Comparison of ENCODE assay signal across 8 cellular contexts in the genomic region with DNA sequence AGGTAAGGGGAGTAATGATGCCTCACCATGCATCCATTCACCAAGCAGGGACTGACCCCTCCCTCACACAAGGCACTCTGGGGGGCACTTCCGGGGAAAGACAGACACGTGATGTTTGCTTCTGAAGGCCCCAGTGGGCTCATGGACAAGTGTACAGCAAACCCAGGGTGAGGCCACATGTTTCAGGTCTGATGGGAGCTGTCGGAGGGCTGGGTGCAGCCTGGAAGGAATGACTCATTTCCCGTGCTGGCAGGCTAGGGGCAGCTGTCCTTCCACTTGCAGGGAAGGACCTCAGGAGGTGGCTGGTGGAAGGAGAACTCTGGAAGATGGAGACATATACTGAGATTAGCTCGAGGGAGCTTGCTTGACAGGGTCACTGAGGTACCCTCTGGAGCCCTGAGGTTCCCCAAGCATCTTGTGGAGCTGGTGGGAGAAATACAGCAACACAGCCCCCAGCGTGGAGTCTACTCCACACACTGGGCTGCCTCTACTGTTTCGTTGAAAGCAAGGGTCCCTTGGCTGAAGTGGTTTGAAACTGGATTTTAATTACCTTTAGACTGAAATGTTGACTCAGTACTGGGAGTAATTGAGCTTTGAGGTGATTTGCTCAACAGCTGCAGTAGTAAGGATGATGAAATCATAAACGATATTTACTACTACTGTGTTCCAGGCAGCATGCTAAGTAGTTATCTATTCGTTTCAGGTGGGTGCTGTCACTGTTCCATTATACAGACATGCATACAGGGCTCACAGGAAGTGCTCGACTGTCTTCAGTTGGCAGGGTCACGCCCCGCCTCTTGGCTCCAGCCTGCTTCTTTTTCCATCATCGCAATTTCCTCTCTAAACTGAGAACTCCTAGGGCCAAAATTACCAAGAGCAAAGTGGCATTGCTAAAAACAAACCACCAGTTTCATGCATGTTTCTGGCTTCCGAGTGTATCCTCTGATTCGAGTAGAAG.
A peak's percentile ranks its signal among the peaks of the same experiment; 100 is the strongest.
DNase-seq lines count a peak whose midpoint lies in the region; ATAC-seq and TF ChIP-seq lines count a peak whose summit lies in the region.

No MANE protein-coding gene starts in this region.

- peaks cover 4 to 8% of the 10 kb centered on the region in 2 donors for H3K27me3 Mint-ChIP-seq in natural killer cell treated with Interleukin-12 subunit alpha and Interleukin-12 subunit beta and Interleukin-15 and Interleukin-18, amount 100 ng/mL, for 72 hours

- H3K4me3 Mint-ChIP-seq in natural killer cell treated with Interleukin-12 subunit alpha and Interleukin-12 subunit beta and Interleukin-15 and Interleukin-18, amount 100 ng/mL, for 72 hours = no peak overlapping the region

- H3K9me3 ChIP-seq in skeletal muscle tissue (ENCODE audit: control insufficient read depth in 3 of 3, low read length in 3 of 3) = no peaks in the 10 kb centered on the region

- TF ChIP-seq CTCF in foreskin keratinocyte (conservative IDR thresholded peaks at IDR 0.05) = peak; percentile 28

- H3K4me1 ChIP-seq in foreskin keratinocyte = peaks cover 14% of the 10 kb centered on the region
- peaks cover 46 to 50% (median 46%) of the 10 kb centered on the region in 3 donors for H3K4me1 ChIP-seq in skeletal muscle tissue (ENCODE audit: control insufficient read depth in 3 of 3, insufficient read depth in 3 of 3, low read length in 3 of 3)

- H3K9me3 Mint-ChIP-seq in natural killer cell treated with Interleukin-12 subunit alpha and Interleukin-12 subunit beta and Interleukin-15 and Interleukin-18, amount 100 ng/mL, for 72 hours = no peaks in the 10 kb centered on the region

- peak; percentile 89 for ATAC-seq in foreskin keratinocyte
- ATAC-seq in HG03432 (IDR thresholded peaks at IDR 0.05; ENCODE audit: unreplicated experiment) = no peak
- no peak for ATAC-seq in GM21528 (IDR thresholded peaks at IDR 0.05; ENCODE audit: low FRiP score, unreplicated experiment)
- no peak for ATAC-seq in natural killer cell treated with Interleukin-12 subunit alpha and Interleukin-12 subunit beta and Interleukin-15 and Interleukin-18, amount 100 ng/mL, for 72 hours

- no peaks in the 10 kb centered on the region for H3K36me3 Mint-ChIP-seq in natural killer cell treated with Interleukin-12 subunit alpha and Interleukin-12 subunit beta and Interleukin-15 and Interleukin-18, amount 100 ng/mL, for 72 hours

- H3K4me3 ChIP-seq in skeletal muscle tissue (ENCODE audit: low read length in 3 of 3) = peak overlapping the region in 1 of 3 donors; percentile 13

- H3K27ac Mint-ChIP-seq in natural killer cell treated with Interleukin-12 subunit alpha and Interleukin-12 subunit beta and Interleukin-15 and Interleukin-18, amount 100 ng/mL, for 72 hours = peak overlapping the region in 1 of 2 donors; percentile 34

- H3K27ac ChIP-seq in foreskin keratinocyte = peak overlapping the region; percentile 12
- H3K27ac ChIP-seq in skeletal muscle tissue (ENCODE audit: low read depth, low read length) = peak overlapping the region; percentile 26

- H3K9ac ChIP-seq in skeletal muscle tissue (ENCODE audit: low read depth in 1 of 3, low read length in 3 of 3) = no peak overlapping the region

- H3K4me1 Mint-ChIP-seq in natural killer cell treated with Interleukin-12 subunit alpha and Interleukin-12 subunit beta and Interleukin-15 and Interleukin-18, amount 100 ng/mL, for 72 hours (ENCODE audit: low read depth in 2 of 2) = peaks cover 8 to 9% of the 10 kb centered on the region in 2 donors

- peaks cover 0 to 11% (median 3%) of the 10 kb centered on the region in 3 donors for H3K36me3 ChIP-seq in skeletal muscle tissue (ENCODE audit: control insufficient read depth in 3 of 3, insufficient read depth in 3 of 3, low read length in 3 of 3)

- DNase-seq in AG08396 (ENCODE audit: low spot score) = peak; percentile 78
- peak; percentile 57 to 69 for DNase-seq in Kasumi-1 (lab: John Stamatoyannopoulos, UW)
- peak; percentile 6 to 13 for DNase-seq in activated CD4-positive, alpha-beta T cell treated with anti-CD3 and anti-CD28 coated beads, Interleukin-2, amount 50 U/mL, for 4 hours
- peak in 1 of 2 donors; percentile 76 for DNase-seq in foreskin keratinocyte
- DNase-seq in natural killer cell treated with Interleukin-12 subunit alpha and Interleukin-12 subunit beta and Interleukin-15 and Interleukin-18, amount 100 ng/mL, for 72 hours (ENCODE audit: low spot score) = no peak

- H3K27me3 ChIP-seq in foreskin keratinocyte (no peaks in the 10 kb centered on the region), skeletal muscle tissue (ENCODE audit: control insufficient read depth in 3 of 3, insufficient read depth in 3 of 3, low read length in 3 of 3) (no peaks in the 10 kb centered on the region)
